ENCODE assay signal across 8 cellular contexts in the genomic region with DNA sequence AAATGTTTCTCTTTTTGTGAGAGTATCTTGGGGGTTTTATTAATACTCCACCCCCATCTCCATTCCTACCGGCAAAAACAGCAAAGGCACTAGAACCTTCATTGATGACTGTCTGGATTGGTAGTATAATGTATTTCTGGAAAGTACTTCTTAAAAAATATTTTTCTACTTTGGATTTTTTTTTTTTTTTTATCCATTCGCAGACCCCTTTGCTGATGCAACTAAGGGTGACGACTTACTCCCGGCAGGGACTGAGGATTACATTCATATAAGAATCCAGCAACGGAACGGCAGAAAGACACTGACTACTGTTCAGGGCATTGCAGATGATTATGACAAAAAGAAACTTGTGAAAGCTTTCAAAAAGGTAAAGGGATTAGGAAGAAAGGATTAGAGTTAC. TPM values are rescaled to one million over a fixed set of nuclear protein-coding genes. Genes with fewer than 3 reads are reported as not detected.
DNase-seq lines count a peak whose midpoint lies in the region; ATAC-seq, FAIRE-seq and TF ChIP-seq lines count a peak whose summit lies in the region.

No MANE protein-coding gene starts in this region.

- CTCF ChIA-PET in activated naive CD4-positive, alpha-beta T cell treated with anti-CD3 and anti-CD28 coated beads for 36 hours (lab: Charles Lee): interaction anchor here (0.6 to 8.1 kb wide), 5 partner anchors 23 to 894 kb away, joined by 3 to 59 read pairs (median 4); no protein-coding TSS in a partner anchor

- H3K9me3 Mint-ChIP-seq in activated naive CD4-positive, alpha-beta T cell treated with anti-CD3 and anti-CD28 coated beads for 36 hours: no peaks in the 10 kb centered on the region

- H3K9me1 ChIP-seq in keratinocyte (ENCODE audit: control insufficient read depth, extremely low read depth, insufficient read depth, low read length): no peaks in the 10 kb centered on the region

- H3K9ac ChIP-seq in adipocyte (ENCODE audit: low read length): peak overlapping the region; percentile 98
- peak overlapping the region; percentile 94 for H3K9ac ChIP-seq in keratinocyte (ENCODE audit: control insufficient read depth, extremely low read depth, insufficient read depth, low read length)

- H3K4me3 Mint-ChIP-seq in activated naive CD4-positive, alpha-beta T cell treated with anti-CD3 and anti-CD28 coated beads for 36 hours: peak overlapping the region; percentile 99

- peak overlapping the region; percentile 79 for H3K4me2 ChIP-seq in keratinocyte (ENCODE audit: control insufficient read depth, extremely low read depth, insufficient read depth, low read depth, low read length)

- H3K4me3 ChIP-seq in adipocyte (ENCODE audit: low read length) (peak overlapping the region; percentile 99), keratinocyte (ENCODE audit: control insufficient read depth in 2 of 3, extremely low read depth in 1 of 3, insufficient read depth in 2 of 3, low read depth in 1 of 3, low read length in 3 of 3) (peak overlapping the region; percentile 86 to 96 (median 96))

- no peak for FAIRE-seq in keratinocyte (lab: Jason Lieb, UNC)

- peak; percentile 18 for DNase-seq in activated naive CD4-positive, alpha-beta T cell treated with anti-CD3 and anti-CD28 coated beads for 36 hours
- no peak for DNase-seq in activated naive CD4-positive, alpha-beta T cell treated with Interleukin-2 at 50 U/mL for 16 hours
- DNase-seq in adipocyte (ENCODE audit: low read depth) (peak; percentile 72), keratinocyte (ENCODE audit: low read depth, low spot score) (no peak), superior temporal gyrus (ENCODE audit: extremely low spot score) (peak; percentile 59), NCI-H146 treated with DMSO at 0.1 percent for 48 hours (lab: John Stamatoyannopoulos, UW; ENCODE audit: unreplicated experiment) (no peak)

- TF ChIP-seq CTCF in keratinocyte (optimal IDR thresholded peaks at IDR 0.05 in 1 of 3, IDR thresholded peaks at IDR 0.05 in 1 of 3, conservative IDR thresholded peaks at IDR 0.05 in 1 of 3; ENCODE audit: extremely low read depth in 1 of 3, insufficient read depth in 2 of 3, low read length in 3 of 3): no peak

- H2AFZ ChIP-seq in keratinocyte (ENCODE audit: control insufficient read depth, low read length): no peak overlapping the region

- dilution Hi-C loops in keratinocyte (cut with MboI; ENCODE audit: extremely low pct_ligation_motif_present, low sequenced_read_pairs): no loop called here

- H3K9me3 ChIP-seq in adipocyte (ENCODE audit: control insufficient read depth, low read length) (no peaks in the 10 kb centered on the region), keratinocyte (ENCODE audit: control insufficient read depth, low read depth, low read length) (no peaks in the 10 kb centered on the region)

- H4K20me1 ChIP-seq in keratinocyte (ENCODE audit: control insufficient read depth, extremely low read depth, insufficient read depth, low read length): no peaks in the 10 kb centered on the region

- intact Hi-C loops in activated naive CD4-positive, alpha-beta T cell treated with anti-CD3 and anti-CD28 coated beads for 36 hours (cut with micrococcal nuclease): loop anchor here (5.0 kb wide), 1 partner anchor 892 kb away; no protein-coding TSS in a partner anchor

- H3K27me3 Mint-ChIP-seq in activated naive CD4-positive, alpha-beta T cell treated with anti-CD3 and anti-CD28 coated beads for 36 hours (ENCODE audit: low read depth): no peaks in the 10 kb centered on the region

- peak overlapping the region; percentile 98 for H3K27ac Mint-ChIP-seq in activated naive CD4-positive, alpha-beta T cell treated with anti-CD3 and anti-CD28 coated beads for 36 hours

- peaks cover 12% of the 10 kb centered on the region for H3K79me2 ChIP-seq in keratinocyte (ENCODE audit: control insufficient read depth, insufficient read depth, low read length)

- H3K27me3 ChIP-seq in adipocyte (replicated peaks; ENCODE audit: control insufficient read depth, insufficient read depth, low read length) (no peaks in the 10 kb centered on the region), keratinocyte (ENCODE audit: control insufficient read depth, extremely low read depth, insufficient read depth, low read length) (no peaks in the 10 kb centered on the region)

- H3K4me1 ChIP-seq in adipocyte (ENCODE audit: control insufficient read depth, insufficient read depth, low read length) (peaks cover 34% of the 10 kb centered on the region), keratinocyte (ENCODE audit: control insufficient read depth, extremely low read depth, insufficient read depth, low read length) (peaks cover 11% of the 10 kb centered on the region)

- no peak for ATAC-seq in HG03571 (IDR thresholded peaks at IDR 0.05; ENCODE audit: unreplicated experiment)
- no peak for ATAC-seq in esophagus mucosa

- H3K4me1 Mint-ChIP-seq in activated naive CD4-positive, alpha-beta T cell treated with anti-CD3 and anti-CD28 coated beads for 36 hours (ENCODE audit: low read depth): peaks cover 24% of the 10 kb centered on the region

- H3K36me3 Mint-ChIP-seq in activated naive CD4-positive, alpha-beta T cell treated with anti-CD3 and anti-CD28 coated beads for 36 hours (ENCODE audit: low read depth): peaks cover 20% of the 10 kb centered on the region

- H3K27ac ChIP-seq in keratinocyte (ENCODE audit: control insufficient read depth, insufficient read depth, low read length): peak overlapping the region; percentile 89

- H3K36me3 ChIP-seq in adipocyte (ENCODE audit: control insufficient read depth, insufficient read depth, low read length, severe bottlenecking) (peaks cover 30% of the 10 kb centered on the region), keratinocyte (ENCODE audit: control insufficient read depth in 2 of 2, extremely low read depth in 1 of 2, insufficient read depth in 2 of 2, low read length in 2 of 2) (peaks cover 0 to 12% of the 10 kb centered on the region in 2 experiments)

RNA-seq across cellular contexts. Expression of gene EIF1B, which starts 1.2 kb away (rescaled TPM):
- 10 to 100 TPM; 47.0 to 49.2 TPM for total RNA-seq in activated naive CD4-positive, alpha-beta T cell treated with anti-CD3 and anti-CD28 coated beads for 36 hours
- 9.9 to 23.5 TPM (median 20.9 TPM) in 3 replicates for polyA plus RNA-seq in keratinocyte
- 203 TPM for polyA plus RNA-seq in keratinocyte (2011; ENCODE audit: low read depth)
- 19.5 and 30.3 TPM in 2 replicates for polyA plus RNA-seq in keratinocyte (2011; cell fraction: cytosol; rRNA removed)
- 13.4 and 21.0 TPM in 2 replicates for polyA plus RNA-seq in keratinocyte (2011; cell fraction: nucleus; rRNA removed)
- 28.0 and 92.5 TPM in 2 replicates for polyA plus RNA-seq in keratinocyte (2012; ENCODE audit: low replicate concordance)
- 2.0 to 3.6 TPM (median 2.1 TPM) in 3 replicates for polyA minus RNA-seq in keratinocyte
- polyA minus RNA-seq in keratinocyte (2011; cell fraction: cytosol; rRNA and poly(A)+ RNA removed): 9.4 TPM
- 2.6 and 3.0 TPM in 2 replicates for polyA minus RNA-seq in keratinocyte (2011; cell fraction: nucleus; rRNA and poly(A)+ RNA removed)
- total RNA-seq in esophagus mucosa: 19.5 TPM

Comparison
In these comparisons a context has a peak if more than half of its experiments do, and no peak if none do; other contexts are left out.
1. DNase-seq: peak in activated naive CD4-positive, alpha-beta T cell treated with anti-CD3 and anti-CD28 coated beads for 36 hours (single experiment), adipocyte (single experiment) and superior temporal gyrus (single experiment); none in activated naive CD4-positive, alpha-beta T cell treated with Interleukin-2 at 50 U/mL for 16 hours (single experiment), keratinocyte (single experiment) and NCI-H146 treated with DMSO at 0.1 percent for 48 hours (single experiment).